Comparison of ENCODE assay signal across 1 cellular context in genomic region chr4:150668824-150669223, GRCh38.
TF ChIP-seq lines count a peak whose summit lies in the region.

No MANE protein-coding gene starts in this region.

TF ChIP-seq in K562, 482 proteins besides CTCF, POLR2A, EP300 and RAD21:
- TF ChIP-seq TAF9B (IDR thresholded peaks at IDR 0.05; ENCODE audit: partially characterized antibody) (no peak), ZNF146 (CRISPR knock-in tag; IDR thresholded peaks at IDR 0.05; ENCODE audit: unreplicated experiment) (no peak), JUNB (CRISPR knock-in tag; conservative IDR thresholded peaks at IDR 0.05) (no peak), CCNT2 (IDR thresholded peaks at IDR 0.05; ENCODE audit: borderline replicate concordance, extremely low read depth, insufficient read length, low read depth, low read length) (no peak), ZNF717 (CRISPR knock-in tag; IDR thresholded peaks at IDR 0.05) (no peak)
